Comparison of ENCODE assay signal across 1 cellular context in genomic region chr14:36767603-36768281, GRCh38.
TF ChIP-seq lines count a peak whose summit lies in the region.

No MANE protein-coding gene starts in this region.

TF ChIP-seq in HEK293, 187 proteins besides CTCF, POLR2A, EP300 and RAD21 (continued from another document):
- TF ChIP-seq ZBTB10 (tag by site-specific recombination; IDR thresholded peaks at IDR 0.05) = no peak
- TF ChIP-seq GLI4 (tag by site-specific recombination; IDR thresholded peaks at IDR 0.05) = no peak
- no peak for TF ChIP-seq MEIS1 (CRISPR knock-in tag; IDR thresholded peaks at IDR 0.05; ENCODE audit: borderline replicate concordance)
- no peak for TF ChIP-seq ZNF555 (tag by site-specific recombination; conservative IDR thresholded peaks at IDR 0.05)
- TF ChIP-seq ZNF707 (tag by site-specific recombination; IDR thresholded peaks at IDR 0.05) = no peak
- no peak for TF ChIP-seq TCF7L2 (IDR thresholded peaks at IDR 0.05; ENCODE audit: borderline replicate concordance, low read depth, low read length)
- TF ChIP-seq ZFHX2 (tag by site-specific recombination; conservative IDR thresholded peaks at IDR 0.05) = no peak
- no peak for TF ChIP-seq ZNF596 (tag by site-specific recombination; IDR thresholded peaks at IDR 0.05)
- no peak for TF ChIP-seq ZNF23 (tag by site-specific recombination; IDR thresholded peaks at IDR 0.05; ENCODE audit: borderline replicate concordance)
- no peak for TF ChIP-seq ZFP37 (tag by site-specific recombination; IDR thresholded peaks at IDR 0.05)
- TF ChIP-seq ZNF791 (tag by site-specific recombination; IDR thresholded peaks at IDR 0.05) = no peak
- no peak for TF ChIP-seq ZNF785 (tag by site-specific recombination; IDR thresholded peaks at IDR 0.05)
- no peak for TF ChIP-seq ZNF610 (tag by site-specific recombination; IDR thresholded peaks at IDR 0.05; ENCODE audit: borderline replicate concordance)
- no peak for TF ChIP-seq ZNF621 (tag by site-specific recombination; IDR thresholded peaks at IDR 0.05)
- no peak for TF ChIP-seq ZNF202 (tag by site-specific recombination; IDR thresholded peaks at IDR 0.05; ENCODE audit: borderline replicate concordance)
- 0 out of 2 replicates have a peak, but pooled peaks have one; percentile 80 for TF ChIP-seq ZNF2 (tag by site-specific recombination; IDR thresholded peaks at IDR 0.05)
- TF ChIP-seq ZXDB (tag by site-specific recombination; IDR thresholded peaks at IDR 0.05) = peak; percentile 78
- TF ChIP-seq ZNF585B (tag by site-specific recombination; IDR thresholded peaks at IDR 0.05) = no peak
- no peak for TF ChIP-seq ZNF280C (tag by site-specific recombination; IDR thresholded peaks at IDR 0.05)
- peak; percentile 68 for TF ChIP-seq ZNF350 (tag by site-specific recombination; IDR thresholded peaks at IDR 0.05)
- TF ChIP-seq ZNF654 (tag by site-specific recombination; IDR thresholded peaks at IDR 0.05; ENCODE audit: low read depth) = no peak
- TF ChIP-seq ATF2 (tag by site-specific recombination; IDR thresholded peaks at IDR 0.05; ENCODE audit: low read depth) = peak; percentile 98
- TF ChIP-seq KLF16 (tag by site-specific recombination; IDR thresholded peaks at IDR 0.05) = no peak
- TF ChIP-seq ZNF768 (tag by site-specific recombination; IDR thresholded peaks at IDR 0.05) = no peak
- no peak for TF ChIP-seq ZNF148 (tag by site-specific recombination; IDR thresholded peaks at IDR 0.05; ENCODE audit: borderline replicate concordance)
- TF ChIP-seq ZNF76 (tag by site-specific recombination; IDR thresholded peaks at IDR 0.05; ENCODE audit: borderline replicate concordance, low read depth) = peak; percentile 64; the same call in 1 of the 2 replicates
- TF ChIP-seq ZNF404 (tag by site-specific recombination; IDR thresholded peaks at IDR 0.05) = no peak
- no peak for TF ChIP-seq ZNF248 (tag by site-specific recombination; IDR thresholded peaks at IDR 0.05)
- no peak for TF ChIP-seq ZNF221 (tag by site-specific recombination; IDR thresholded peaks at IDR 0.05; ENCODE audit: borderline replicate concordance)
- TF ChIP-seq ZNF266 (tag by site-specific recombination; IDR thresholded peaks at IDR 0.05; ENCODE audit: low read depth) = no peak
- no peak for TF ChIP-seq PBX3 (CRISPR knock-in tag; IDR thresholded peaks at IDR 0.05)
- no peak for TF ChIP-seq HIC1 (tag by site-specific recombination; IDR thresholded peaks at IDR 0.05)
- no peak for TF ChIP-seq ZNF670 (tag by site-specific recombination; IDR thresholded peaks at IDR 0.05; ENCODE audit: low read depth)
- TF ChIP-seq SP2 (tag by site-specific recombination; IDR thresholded peaks at IDR 0.05) = no peak
- peak; percentile 33; the same call in 1 of the 2 replicates for TF ChIP-seq ZNF398 (tag by site-specific recombination; IDR thresholded peaks at IDR 0.05)
- TF ChIP-seq OSR2 (tag by site-specific recombination; IDR thresholded peaks at IDR 0.05) = peak; percentile 86
- TF ChIP-seq ZSCAN30 (tag by site-specific recombination; IDR thresholded peaks at IDR 0.05) = peak; percentile 58; the same call in 1 of the 2 replicates
- no peak for TF ChIP-seq YY1 (tag by site-specific recombination; IDR thresholded peaks at IDR 0.05)
- TF ChIP-seq HOXC10 (CRISPR knock-in tag; IDR thresholded peaks at IDR 0.05) = no peak
- no peak for TF ChIP-seq GLIS2 (tag by site-specific recombination; IDR thresholded peaks at IDR 0.05)
- no peak for TF ChIP-seq ZNF530 (tag by site-specific recombination; IDR thresholded peaks at IDR 0.05; ENCODE audit: low read depth)
- TF ChIP-seq ZBTB20 (tag by site-specific recombination; IDR thresholded peaks at IDR 0.05) = peak; percentile 54; the same call in 1 of the 2 replicates
- peak; percentile 41 for TF ChIP-seq SP3 (tag by site-specific recombination; IDR thresholded peaks at IDR 0.05)
- no peak for TF ChIP-seq ZNF302 (tag by site-specific recombination; IDR thresholded peaks at IDR 0.05; ENCODE audit: low read depth)
- no peak for TF ChIP-seq SCRT1 (tag by site-specific recombination; IDR thresholded peaks at IDR 0.05; ENCODE audit: borderline replicate concordance)
- no peak for TF ChIP-seq SCRT2 (tag by site-specific recombination; IDR thresholded peaks at IDR 0.05)
- TF ChIP-seq ZNF18 (tag by site-specific recombination; IDR thresholded peaks at IDR 0.05) = no peak
TF ChIP-seq in HEK293: peak in this region for 50.
